8 cellular contexts compared by ENCODE assay signal in the genomic region with DNA sequence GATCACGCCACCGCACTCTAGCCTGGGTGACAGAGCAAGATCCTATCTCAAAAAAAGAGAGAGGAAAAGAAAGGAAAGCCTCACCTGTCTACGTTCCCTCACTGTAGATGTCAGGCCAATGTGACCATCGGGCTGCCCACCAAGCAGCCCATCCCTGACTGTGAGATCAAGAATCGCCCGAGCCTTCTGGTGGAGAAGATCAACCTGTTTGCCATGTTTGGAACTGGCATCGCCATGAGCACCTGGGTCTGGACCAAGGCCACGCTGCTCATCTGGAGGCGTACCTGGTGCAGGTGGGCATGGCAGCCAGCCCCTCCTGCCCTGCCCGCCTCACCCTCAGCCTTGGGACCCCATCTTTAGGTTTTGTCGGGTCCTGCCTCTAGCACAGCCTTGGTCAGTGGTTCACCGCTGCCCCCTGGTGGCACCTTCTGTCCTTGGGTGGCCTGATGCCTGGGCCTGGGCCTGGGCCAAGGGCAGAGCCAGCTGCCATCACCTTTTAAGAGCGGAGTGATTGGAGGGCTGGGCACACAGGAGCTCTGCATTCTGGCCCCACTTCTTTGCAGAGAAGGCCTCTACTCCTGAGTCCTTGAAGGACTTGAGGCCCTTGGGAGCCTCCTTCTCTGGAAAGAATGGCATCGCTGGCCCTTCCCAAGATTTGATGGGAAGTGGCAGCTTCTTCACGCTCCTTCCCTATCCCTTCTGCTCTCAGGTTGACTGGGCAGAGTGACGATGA. TPM values are rescaled to one million over a fixed set of nuclear protein-coding genes. Genes with fewer than 3 reads are reported as not detected.
DNase-seq lines count a peak whose midpoint lies in the region; ATAC-seq lines count a peak whose summit lies in the region.

No MANE protein-coding gene starts in this region.

- H3K36me3 ChIP-seq in CD4-positive, CD25-positive, alpha-beta regulatory T cell (ENCODE audit: control insufficient read depth, insufficient read depth, low read length): no peaks in the 10 kb centered on the region

- H3K9me3 Mint-ChIP-seq in CD4-positive, CD25-positive, alpha-beta regulatory T cell: no peaks in the 10 kb centered on the region

- H3K9me3 ChIP-seq in CD4-positive, CD25-positive, alpha-beta regulatory T cell (ENCODE audit: control insufficient read depth in 2 of 2, low read length in 2 of 2): no peaks in the 10 kb centered on the region

- H3K4me1 Mint-ChIP-seq in CD4-positive, CD25-positive, alpha-beta regulatory T cell: no peaks in the 10 kb centered on the region

- ATAC-seq in CD4-positive, CD25-positive, alpha-beta regulatory T cell (ENCODE audit: low read depth in 2 of 2): peak; percentile 56 to 65
- peak; percentile 70 for ATAC-seq in GM21515 (IDR thresholded peaks at IDR 0.05; ENCODE audit: unreplicated experiment)
- no peak for ATAC-seq in HG03469 (IDR thresholded peaks at IDR 0.05; ENCODE audit: unreplicated experiment)

- H3K36me3 Mint-ChIP-seq in CD4-positive, CD25-positive, alpha-beta regulatory T cell: no peaks in the 10 kb centered on the region

- DNase-seq in CD4-positive, CD25-positive, alpha-beta regulatory T cell: peak; percentile 16 to 49 (median 38)
- peak; percentile 39 for DNase-seq in NCI-H2029 treated with DMSO at 0.1 percent for 48 hours (lab: John Stamatoyannopoulos, UW)
- DNase-seq in activated CD4-positive, alpha-beta T cell treated with anti-CD3 and anti-CD28 coated beads, Interleukin-2, amount 50 U/mL, for 24 hours (ENCODE audit: low read depth in 1 of 2, low spot score in 1 of 2): peak; percentile 37 to 62
- DNase-seq in dermis blood vessel endothelial cell: peak; percentile 79
- DNase-seq in lung microvascular endothelial cell (ENCODE audit: low read depth in 2 of 2): peak; percentile 64 to 77
- DNase-seq in stimulated activated CD8-positive, alpha-beta memory T cell treated with anti-CD3 and anti-CD28 coated beads, Interleukin-15, amount 100 ng/mL, for 4 hours (ENCODE audit: low read depth in 2 of 2): peak; percentile 11 to 34

- H3K4me3 ChIP-seq in CD4-positive, CD25-positive, alpha-beta regulatory T cell (ENCODE audit: low read depth, low read length): no peak overlapping the region

- no peaks in the 10 kb centered on the region for H3K4me1 ChIP-seq in CD4-positive, CD25-positive, alpha-beta regulatory T cell (ENCODE audit: control insufficient read depth, insufficient read depth, low read length, poor library complexity, severe bottlenecking)

- H3K27me3 ChIP-seq in CD4-positive, CD25-positive, alpha-beta regulatory T cell (ENCODE audit: control insufficient read depth, insufficient read depth, low read length): no peaks in the 10 kb centered on the region

- no peak overlapping the region for H3K4me3 Mint-ChIP-seq in CD4-positive, CD25-positive, alpha-beta regulatory T cell

- peaks cover 14% of the 10 kb centered on the region for H3K27me3 Mint-ChIP-seq in CD4-positive, CD25-positive, alpha-beta regulatory T cell

- no peak overlapping the region for H3K27ac ChIP-seq in CD4-positive, CD25-positive, alpha-beta regulatory T cell (ENCODE audit: insufficient read depth, low read length, poor library complexity, severe bottlenecking)

- peak overlapping the region in 1 of 3 donors; percentile 65 for H3K27ac Mint-ChIP-seq in CD4-positive, CD25-positive, alpha-beta regulatory T cell

RNA-seq across cellular contexts. Expression of gene AHCYL2, which starts 14.4 kb away (rescaled TPM):
- 18.5 TPM for total RNA-seq in CD4-positive, CD25-positive, alpha-beta regulatory T cell
- 1 to 10 TPM; 6.2 to 10.0 (median 7.3) TPM for polyA plus RNA-seq in CD4-positive, CD25-positive, alpha-beta regulatory T cell
- total RNA-seq in dermis blood vessel endothelial cell (20.9 and 25.6 TPM in 2 replicates), lung microvascular endothelial cell (6.5 and 6.9 TPM in 2 replicates)

RNA-seq across cellular contexts. Expression of gene SMO, which starts 22.0 kb away (rescaled TPM):
- 0.12 TPM for total RNA-seq in CD4-positive, CD25-positive, alpha-beta regulatory T cell
- not detected for polyA plus RNA-seq in CD4-positive, CD25-positive, alpha-beta regulatory T cell
- total RNA-seq in dermis blood vessel endothelial cell (3.2 and 5.8 TPM in 2 replicates), lung microvascular endothelial cell (3.1 and 3.4 TPM in 2 replicates)

Comparison
In these comparisons a context has a peak if more than half of its experiments do, and no peak if none do; other contexts are left out.
1. DNase-seq: peak in every context shown above with its lines; median percentile 79 in dermis blood vessel endothelial cell; 70 in lung microvascular endothelial cell; 50 in activated CD4-positive, alpha-beta T cell treated with anti-CD3 and anti-CD28 coated beads, Interleukin-2, amount 50 U/mL, for 24 hours; 39 in NCI-H2029 treated with DMSO at 0.1 percent for 48 hours; 38 in CD4-positive, CD25-positive, alpha-beta regulatory T cell; 22 in stimulated activated CD8-positive, alpha-beta memory T cell treated with anti-CD3 and anti-CD28 coated beads, Interleukin-15, amount 100 ng/mL, for 4 hours.